In the genomic region with DNA sequence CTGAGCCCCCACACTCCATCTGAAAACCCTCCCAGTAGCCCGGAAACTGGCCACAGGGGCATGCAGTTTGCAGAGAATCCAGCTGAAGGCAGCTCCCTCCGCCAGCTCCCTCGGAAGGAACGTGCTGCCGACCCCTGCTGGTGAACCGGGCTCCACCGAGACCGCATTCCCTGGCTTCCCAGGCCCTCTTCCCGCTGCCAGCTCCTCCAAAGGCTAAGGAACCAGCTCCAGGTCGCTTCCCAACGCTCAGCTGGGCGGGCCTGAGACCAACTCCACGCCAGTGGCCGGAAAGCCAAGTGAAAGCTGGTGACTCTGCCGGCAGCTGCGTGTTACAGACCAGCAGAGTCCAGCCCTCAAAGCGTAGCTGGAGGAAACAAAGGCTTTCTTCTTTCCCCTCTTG, we compare ENCODE assay signal across 9 cellular contexts. TPM values are rescaled to one million over a fixed set of nuclear protein-coding genes. Genes with fewer than 3 reads are reported as not detected.
A peak's percentile ranks its signal among the peaks of the same experiment; 100 is the strongest.
DNase-seq lines count a peak whose midpoint lies in the region; ATAC-seq and TF ChIP-seq lines count a peak whose summit lies in the region.
"Had no signal": no experiment of that assay in that cellular context is flagged by ENCODE, and none has a peak within 500 bp of the region (broad histone marks: within the 10 kb centered on the region; RNA-seq: fewer than 3 reads in every experiment).

No MANE protein-coding gene starts in this region.

- TF ChIP-seq CTCF in fibroblast of mammary gland (conservative IDR thresholded peaks at IDR 0.05; ENCODE audit: control insufficient read depth, insufficient read depth, low read depth, low read length) (peak; percentile 74), uterus (IDR thresholded peaks at IDR 0.05) (peak; percentile 55 to 78 (median 72))

- no peak for TF ChIP-seq POLR2A in uterus (IDR thresholded peaks at IDR 0.05)
- no peak for TF ChIP-seq POLR2A in GM18505 (IDR thresholded peaks at IDR 0.05; ENCODE audit: borderline replicate concordance, extremely low read depth, insufficient read depth, insufficient read length)

- H3K4me3 ChIP-seq in fibroblast of mammary gland (ENCODE audit: control insufficient read depth, low read depth, low read length), result no peak overlapping the region
- peak overlapping the region in 1 of 2 donors; percentile 2 for H3K4me3 ChIP-seq in uterus

- intact Hi-C loops in uterus (cut with DNase I; ENCODE audit: low total_unique reads), result no loop called here

- no peaks in the 10 kb centered on the region for H3K36me3 ChIP-seq in uterus

- no peaks in the 10 kb centered on the region for H3K9me3 ChIP-seq in uterus

- ATAC-seq in GM18505 (IDR thresholded peaks at IDR 0.05; ENCODE audit: unreplicated experiment) (no peak), GM18517 (IDR thresholded peaks at IDR 0.05; ENCODE audit: unreplicated experiment) (no peak)

- H3K4me1 ChIP-seq in uterus, result peaks cover 0 to 11% of the 10 kb centered on the region in 2 donors

- peak overlapping the region; percentile 61 to 71 for H3K27ac ChIP-seq in uterus
- H3K27ac ChIP-seq: HL-60 had no signal

- DNase-seq in NCI-H82 (lab: John Stamatoyannopoulos, UW) (peak; percentile 17), NCI-H82 treated with DMSO at 0.1 percent for 48 hours (lab: John Stamatoyannopoulos, UW; ENCODE audit: unreplicated experiment) (no peak), fibroblast of mammary gland (ENCODE audit: low read depth) (peak; percentile 91), midbrain (lab: John Stamatoyannopoulos, UW) (peak; percentile 61), uterus (peak; percentile 78 to 85), NCI-H526 treated with DMSO at 0.1 percent for 48 hours (lab: John Stamatoyannopoulos, UW) (no peak)

- no peaks in the 10 kb centered on the region for H3K27me3 ChIP-seq in uterus

RNA-seq across cellular contexts. Expression of a gene that starts 35.8 kb away (rescaled TPM):
- 10 to 100 TPM in 1 of 4 donors, 1 to 10 TPM in 3; 1.3 to 10.6 (median 5.0) TPM for total RNA-seq in uterus

RNA-seq across cellular contexts. Expression of a gene that starts 36.3 kb away (rescaled TPM):
- total RNA-seq in uterus, result 10 to 100 TPM; 17.4 to 39.4 (median 21.8) TPM

Comparison
In these comparisons a context has a peak if more than half of its experiments do, and no peak if none do; other contexts are left out.
1. DNase-seq: peak in NCI-H82 (single experiment), fibroblast of mammary gland (single experiment), midbrain (single experiment) and uterus (2 of 2); none in NCI-H82 treated with DMSO at 0.1 percent for 48 hours (single experiment) and NCI-H526 treated with DMSO at 0.1 percent for 48 hours (single experiment).